ENCODE assay signal across 1 cellular context in the genomic region with DNA sequence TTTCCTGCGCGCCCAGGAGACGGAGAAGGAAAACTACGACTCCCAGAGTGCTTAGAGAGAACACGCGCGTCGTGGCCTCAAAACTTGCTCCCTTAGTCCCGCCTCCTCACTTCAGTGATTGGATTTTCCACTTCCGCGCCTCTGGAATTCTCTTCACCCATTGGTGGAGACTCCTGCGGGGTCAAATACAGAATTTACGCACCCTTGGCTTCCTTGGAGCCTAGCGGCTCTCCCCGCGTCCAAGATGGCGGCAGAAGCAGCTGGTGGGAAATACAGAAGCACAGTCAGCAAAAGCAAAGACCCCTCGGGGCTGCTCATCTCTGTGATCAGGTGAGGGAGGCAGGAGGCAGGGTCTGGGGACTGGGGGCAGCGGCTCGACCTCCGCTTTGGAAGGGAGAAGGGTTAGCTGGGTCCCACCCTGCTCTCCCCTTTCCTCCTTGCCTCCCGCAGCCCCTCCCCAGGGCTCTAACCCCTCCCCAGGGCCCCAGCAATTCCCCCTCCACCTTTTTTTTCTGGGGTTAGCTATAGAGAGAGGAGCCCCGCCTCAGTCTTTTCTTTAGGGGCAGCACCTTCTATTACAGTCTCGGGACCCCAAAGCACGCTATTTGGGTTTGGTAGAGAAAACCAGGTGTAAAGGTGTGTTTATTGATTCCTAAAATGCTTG.
TF ChIP-seq lines count a peak whose summit lies in the region.

EXOC4 (plus strand) TSS at position 221 of the 664 bp plus-strand sequence.

TF ChIP-seq in GM12878, 131 proteins besides CTCF, POLR2A, EP300 and RAD21 (continued from another document):
- TF ChIP-seq SIN3A (IDR thresholded peaks at IDR 0.05; ENCODE audit: low read depth, low read length) (peak; percentile 71), MTA3 (IDR thresholded peaks at IDR 0.05; ENCODE audit: borderline replicate concordance, low read length) (no peak), SRF (IDR thresholded peaks at IDR 0.05; ENCODE audit: low read depth in 2 of 2, low read length in 2 of 2) (no peak), SIX5 (IDR thresholded peaks at IDR 0.05; ENCODE audit: low read depth, low read length, severe bottlenecking) (peak; percentile 88), IRF4 (IDR thresholded peaks at IDR 0.05; ENCODE audit: low read depth, low read length) (0 out of 2 replicates have a peak, but pooled peaks have one; percentile 9), TCF12 (IDR thresholded peaks at IDR 0.05; ENCODE audit: low read depth, low read length) (peak; percentile 44; the same call in 1 of the 2 replicates), SP1 (IDR thresholded peaks at IDR 0.05; ENCODE audit: low read depth, low read length) (peak; percentile 95), NFYA (IDR thresholded peaks at IDR 0.05; ENCODE audit: borderline replicate concordance, low read depth, low read length) (peak; percentile 88), IRF3 (IDR thresholded peaks at IDR 0.05) (peak; percentile 83), YY1 (IDR thresholded peaks at IDR 0.05; ENCODE audit: low read depth, low read length) (peak; percentile 98), POLR2AphosphoS5 (IDR thresholded peaks at IDR 0.05; ENCODE audit: low read length) (peak; percentile 77), E4F1 (IDR thresholded peaks at IDR 0.05; ENCODE audit: borderline replicate concordance, partially characterized antibody) (peak; percentile 55)
